In the genomic region with DNA sequence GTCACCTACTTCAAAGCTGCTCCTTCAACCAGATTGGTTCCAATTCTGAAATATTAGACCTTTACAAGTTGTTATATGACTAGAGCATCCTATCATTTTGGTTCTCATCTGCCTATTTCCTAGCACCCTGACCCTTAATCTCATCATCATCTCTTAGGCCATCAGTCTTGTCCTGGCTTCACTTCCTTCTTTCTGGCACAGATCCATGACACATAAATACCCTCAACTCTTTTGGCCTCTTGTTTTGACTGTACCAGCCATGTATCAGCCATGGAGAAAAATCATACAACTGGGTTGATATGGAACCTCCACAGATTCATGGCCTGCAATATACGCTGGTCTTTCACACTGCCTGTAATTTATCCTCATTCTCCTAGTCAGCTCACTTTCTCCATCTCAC, we compare ENCODE assay signal across 10 cellular contexts.
"Had no signal": no experiment of that assay in that cellular context is flagged by ENCODE, and none has a peak within 500 bp of the region (broad histone marks: within the 10 kb centered on the region; RNA-seq: fewer than 3 reads in every experiment).

No MANE protein-coding gene starts in this region.

- H3K27ac ChIP-seq: KMS-11 had no signal

- H3K4me2 ChIP-seq: GM23338, KMS-11 had no signal

- FAIRE-seq: H1, H54, HTR-8/SVneo had no signal

- ATAC-seq: GM23338 had no signal

- H3K4me3 ChIP-seq: GM23338 had no signal

- DNase-seq: H9, HCEC 1CT, IMR-90, Karpas-422, KBM-7 had no signal

- H2AFZ ChIP-seq: GM23338 had no signal

- H3K9ac ChIP-seq: KMS-11 had no signal

- H3K4me1 Mint-ChIP-seq: GM23338, H9 had no signal

- H3K4me3 Mint-ChIP-seq: GM23338, H9 had no signal

- H3K27ac Mint-ChIP-seq: GM23338, H9 had no signal
